In the genomic region with DNA sequence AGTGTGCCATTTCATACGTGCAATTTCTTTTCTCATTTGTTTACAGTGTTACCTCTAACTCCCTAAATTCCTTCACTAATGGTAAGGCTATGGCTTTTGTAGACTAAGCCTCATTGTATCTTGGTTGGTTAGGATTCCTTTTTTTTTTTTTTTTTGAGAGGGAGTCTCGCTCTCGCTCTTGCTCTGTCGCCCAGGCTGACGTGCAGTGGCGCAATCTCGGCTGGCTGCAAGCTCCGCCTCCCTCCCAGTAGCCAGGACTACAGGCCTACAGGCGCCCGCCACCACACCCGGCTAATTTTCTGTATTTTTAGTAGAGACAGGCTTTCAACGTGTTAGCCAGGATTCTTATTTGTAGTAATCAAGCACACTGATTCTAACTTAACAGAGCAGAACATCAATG, we compare ENCODE assay signal across 30 cellular contexts.
"Had no signal": no experiment of that assay in that cellular context is flagged by ENCODE, and none has a peak within 500 bp of the region (broad histone marks: within the 10 kb centered on the region; RNA-seq: fewer than 3 reads in every experiment).

No MANE protein-coding gene starts in this region.

- H3K27ac ChIP-seq: colonic mucosa, esophagus muscularis mucosa, foreskin keratinocyte, gastroesophageal sphincter, heart left ventricle, hepatocyte, left lung, prostate gland, right atrium auricular region, sigmoid colon, thoracic aorta, tibial nerve, upper lobe of right lung, uterus had no signal

- H3K36me3 ChIP-seq: colonic mucosa, esophagus muscularis mucosa, gastroesophageal sphincter, heart left ventricle, left lung, prostate gland, right atrium auricular region, sigmoid colon, thoracic aorta, upper lobe of right lung, uterus had no signal

- ATAC-seq: foreskin keratinocyte; gastroesophageal sphincter; heart left ventricle; left cardiac atrium; left lung; mucosa of descending colon; stimulated activated memory B cell treated with anti-CD40 and anti-IgM and Interleukin-4, amounts not matched to agents 10 μg/mL and 1 μg/mL and 100 μg/mL, for 72 hours; stimulated activated naive CD8-positive, alpha-beta T cell treated with anti-CD3 and anti-CD28 coated beads, Interleukin-15, Interleukin-2, amounts not matched to agents 100 U/mL and 50 U/mL, for 24 hours; upper lobe of right lung had no signal

- DNase-seq: colonic mucosa; effector memory CD4-positive, alpha-beta T cell; foreskin keratinocyte; heart left ventricle; left cardiac atrium; mesenchymal stem cell; mucosa of descending colon; naive B cell; nephron progenitor cell; nucleus accumbens; sigmoid colon; stimulated activated CD4-positive, alpha-beta T cell treated with anti-CD3 and anti-CD28 coated beads, Interleukin-2, amount 100 ng/mL, for 24 hours; stimulated activated CD4-positive, alpha-beta T cell treated with anti-CD3 and anti-CD28 coated beads, Interleukin-4, amount 100 ng/mL, for 4 hours; stimulated activated naive CD8-positive, alpha-beta T cell treated with anti-CD3 and anti-CD28 coated beads, Interleukin-15, Interleukin-2, amounts not matched to agents 100 U/mL and 50 U/mL, for 24 hours; substantia nigra; upper lobe of right lung; uterus had no signal

- H3K9me3 Mint-ChIP-seq: dendritic cell treated with granulocyte-macrophage colony-stimulating factor and Interleukin-4, amounts not matched to agents 40 ng/mL and 50 ng/mL, for 4 days; mesothelial cell of epicardium; naive B cell; nephron progenitor cell; stimulated activated memory B cell treated with anti-CD40 and anti-IgM and Interleukin-4, amounts not matched to agents 10 μg/mL and 1 μg/mL and 100 μg/mL, for 72 hours had no signal

- FAIRE-seq: endothelial cell of umbilical vein, islet of Langerhans had no signal

- H3K79me2 ChIP-seq: hepatocyte had no signal

- H2AFZ ChIP-seq: hepatocyte had no signal

- H3K4me2 ChIP-seq: hepatocyte had no signal

- H3K4me3 Mint-ChIP-seq: dendritic cell treated with granulocyte-macrophage colony-stimulating factor and Interleukin-4, amounts not matched to agents 40 ng/mL and 50 ng/mL, for 4 days; mesothelial cell of epicardium; naive B cell; nephron progenitor cell; stimulated activated memory B cell treated with anti-CD40 and anti-IgM and Interleukin-4, amounts not matched to agents 10 μg/mL and 1 μg/mL and 100 μg/mL, for 72 hours had no signal

- H3K4me1 Mint-ChIP-seq: mesothelial cell of epicardium; nephron progenitor cell; stimulated activated memory B cell treated with anti-CD40 and anti-IgM and Interleukin-4, amounts not matched to agents 10 μg/mL and 1 μg/mL and 100 μg/mL, for 72 hours had no signal

- H3K27ac Mint-ChIP-seq: dendritic cell treated with granulocyte-macrophage colony-stimulating factor and Interleukin-4, amounts not matched to agents 40 ng/mL and 50 ng/mL, for 4 days; mesothelial cell of epicardium; naive B cell; nephron progenitor cell; stimulated activated memory B cell treated with anti-CD40 and anti-IgM and Interleukin-4, amounts not matched to agents 10 μg/mL and 1 μg/mL and 100 μg/mL, for 72 hours had no signal

- H3K27me3 Mint-ChIP-seq: dendritic cell treated with granulocyte-macrophage colony-stimulating factor and Interleukin-4, amounts not matched to agents 40 ng/mL and 50 ng/mL, for 4 days; naive B cell; stimulated activated memory B cell treated with anti-CD40 and anti-IgM and Interleukin-4, amounts not matched to agents 10 μg/mL and 1 μg/mL and 100 μg/mL, for 72 hours had no signal

- H3K27me3 ChIP-seq: colonic mucosa, esophagus muscularis mucosa, foreskin keratinocyte, gastroesophageal sphincter, heart left ventricle, hepatocyte, left lung, right atrium auricular region, sigmoid colon, tibial nerve, upper lobe of right lung, uterus had no signal

- H3K36me3 Mint-ChIP-seq: mesothelial cell of epicardium; naive B cell; stimulated activated memory B cell treated with anti-CD40 and anti-IgM and Interleukin-4, amounts not matched to agents 10 μg/mL and 1 μg/mL and 100 μg/mL, for 72 hours had no signal

- H3K4me1 ChIP-seq: colonic mucosa, foreskin keratinocyte, left lung, prostate gland, right atrium auricular region, sigmoid colon, tibial nerve, upper lobe of right lung, uterus had no signal

- H3K4me3 ChIP-seq: colonic mucosa, esophagus muscularis mucosa, gastroesophageal sphincter, heart left ventricle, hepatocyte, left lung, mucosa of descending colon, prostate gland, right atrium auricular region, sigmoid colon, thoracic aorta, tibial nerve, upper lobe of right lung, uterus had no signal

- H3K9me3 ChIP-seq: colonic mucosa, esophagus muscularis mucosa, gastroesophageal sphincter, heart left ventricle, left lung, mucosa of descending colon, prostate gland, right atrium auricular region, sigmoid colon, thoracic aorta, tibial nerve, upper lobe of right lung, uterus had no signal
